Comparison of ENCODE assay signal across 24 cellular contexts in genomic region chr5:167412506-167412905, GRCh38.
"Had no signal": no experiment of that assay in that cellular context is flagged by ENCODE, and none has a peak within 500 bp of the region (broad histone marks: within the 10 kb centered on the region; RNA-seq: fewer than 3 reads in every experiment).

No MANE protein-coding gene starts in this region.

- H3K27ac ChIP-seq: SK-N-MC had no signal

- H3K36me3 Mint-ChIP-seq: activated naive CD4-positive, alpha-beta T cell treated with anti-CD3 and anti-CD28 coated beads, Interleukin-2, amount 10 ng/mL, durations not matched to agents 7 days and 5 days; activated naive CD8-positive, alpha-beta T cell treated with anti-CD3 and anti-CD28 coated beads for 36 hours had no signal

- H3K4me1 Mint-ChIP-seq: activated naive CD4-positive, alpha-beta T cell treated with anti-CD3 and anti-CD28 coated beads, Interleukin-2, amount 10 ng/mL, durations not matched to agents 7 days and 5 days; activated naive CD8-positive, alpha-beta T cell treated with anti-CD3 and anti-CD28 coated beads for 36 hours had no signal

- DNase-seq: activated CD4-positive, alpha-beta T cell treated with anti-CD3 and anti-CD28 coated beads for 4 hours; activated CD8-positive, alpha-beta memory T cell treated with anti-CD3 and anti-CD28 coated beads, Interleukin-2, amount 50 U/mL, for 4 hours; activated CD8-positive, alpha-beta T cell treated with anti-CD3 and anti-CD28 coated beads for 36 hours; activated gamma-delta T cell treated with Interleukin-2 at 50 U/mL for 16 hours; activated naive CD4-positive, alpha-beta T cell treated with anti-CD3 and anti-CD28 coated beads, Interleukin-2, amount 10 ng/mL, durations not matched to agents 7 days and 5 days; activated naive CD8-positive, alpha-beta T cell treated with anti-CD3 and anti-CD28 coated beads for 36 hours; activated T-cell treated with anti-CD3 and anti-CD28 coated beads, Interleukin-2, amount 50 U/mL, for 72 hours; anterior cingulate cortex; MM.1S; NCI-H1105 treated with DMSO at 0.1 percent for 48 hours; NCI-H146; NCI-H187 treated with DMSO at 0.1 percent for 48 hours; NCI-H2171; NCI-H2227 treated with DMSO at 0.1 percent for 48 hours; NCI-H526; NCI-H774; OCI-M1; RPMI8226; SW 1271 had no signal

- ATAC-seq: activated CD4-positive, CD25-positive, alpha-beta regulatory T cell treated with anti-CD3 and anti-CD28 coated beads, Interleukin-2, amount 50 U/mL, for 24 hours; activated CD8-positive, alpha-beta T cell treated with anti-CD3 and anti-CD28 coated beads for 36 hours; activated T-cell treated with anti-CD3 and anti-CD28 coated beads, Interleukin-2, amount 50 U/mL, for 72 hours; Panc1; Right ventricle myocardium inferior had no signal

- H3K9me3 Mint-ChIP-seq: activated naive CD8-positive, alpha-beta T cell treated with anti-CD3 and anti-CD28 coated beads for 36 hours had no signal

- H3K4me3 Mint-ChIP-seq: activated CD8-positive, alpha-beta T cell treated with anti-CD3 and anti-CD28 coated beads for 36 hours; activated naive CD4-positive, alpha-beta T cell treated with anti-CD3 and anti-CD28 coated beads, Interleukin-2, amount 10 ng/mL, durations not matched to agents 7 days and 5 days; activated naive CD8-positive, alpha-beta T cell treated with anti-CD3 and anti-CD28 coated beads for 36 hours; activated T-cell treated with anti-CD3 and anti-CD28 coated beads, Interleukin-2, amount 50 U/mL, for 72 hours had no signal

- H3K27me3 Mint-ChIP-seq: activated CD8-positive, alpha-beta T cell treated with anti-CD3 and anti-CD28 coated beads for 36 hours; activated naive CD4-positive, alpha-beta T cell treated with anti-CD3 and anti-CD28 coated beads, Interleukin-2, amount 10 ng/mL, durations not matched to agents 7 days and 5 days; activated naive CD8-positive, alpha-beta T cell treated with anti-CD3 and anti-CD28 coated beads for 36 hours had no signal

- H3K4me3 ChIP-seq: SK-N-MC had no signal

- H3K27ac Mint-ChIP-seq: activated CD8-positive, alpha-beta T cell treated with anti-CD3 and anti-CD28 coated beads for 36 hours; activated naive CD4-positive, alpha-beta T cell treated with anti-CD3 and anti-CD28 coated beads, Interleukin-2, amount 10 ng/mL, durations not matched to agents 7 days and 5 days; activated naive CD8-positive, alpha-beta T cell treated with anti-CD3 and anti-CD28 coated beads for 36 hours; activated T-cell treated with anti-CD3 and anti-CD28 coated beads, Interleukin-2, amount 50 U/mL, for 72 hours; activated T-helper 2 cell treated with anti-CD3 and anti-CD28 coated beads, Interferon-gamma antibody, Interleukin-2, Interleukin-4, amounts not matched to agents 10 μg/mL and 5 μg/mL and 100 μg/mL, durations not matched to agents 14 hours and 24 hours and 36 hours had no signal
